ENCODE assay signal across 1 cellular context in genomic region chr17:31147507-31148202, GRCh38.
TF ChIP-seq lines count a peak whose summit lies in the region.

No MANE protein-coding gene starts in this region.

TF ChIP-seq in A549, 52 proteins besides CTCF, POLR2A, EP300 and RAD21 (continued from another document):
- no peak for TF ChIP-seq ELK1 (IDR thresholded peaks at IDR 0.05; ENCODE audit: low read depth, low read length)
- TF ChIP-seq CBX2 (IDR thresholded peaks at IDR 0.05; ENCODE audit: borderline replicate concordance, low read depth), result no peak
- no peak for TF ChIP-seq EHMT2 (IDR thresholded peaks at IDR 0.05; ENCODE audit: low read depth)
TF ChIP-seq in A549: peak in this region for 0.
